8 cellular contexts compared by ENCODE assay signal in genomic region chr18:63322908-63323634, GRCh38. TPM values are rescaled to one million over a fixed set of nuclear protein-coding genes. Genes with fewer than 3 reads are reported as not detected.
DNase-seq lines count a peak whose midpoint lies in the region; ATAC-seq, FAIRE-seq and TF ChIP-seq lines count a peak whose summit lies in the region.

No MANE protein-coding gene starts in this region.

- H3K79me2 ChIP-seq in endothelial cell of umbilical vein (ENCODE audit: control insufficient read depth, insufficient read depth, low read length): no peaks in the 10 kb centered on the region

- H2AFZ ChIP-seq in endothelial cell of umbilical vein (ENCODE audit: low read depth, low read length): peak overlapping the region; percentile 37

- intact Hi-C loops in endothelial cell of umbilical vein (cut with micrococcal nuclease): loop anchor here (1.0 to 5.0 kb wide), 8 partner anchors 44 to 307 kb away; partner anchors contain the start of genes KDSR and VPS4B

- DNase-seq in COLO668 (lab: John Stamatoyannopoulos, UW; ENCODE audit: unreplicated experiment): peak; percentile 58
- peak; percentile 60 for DNase-seq in HFF-Myc (ENCODE audit: extremely low read depth, low read depth)
- peak; percentile 93 for DNase-seq in NCI-H69 (lab: John Stamatoyannopoulos, UW)
- DNase-seq in activated CD4-positive, alpha-beta T cell treated with anti-CD3 and anti-CD28 coated beads, Interleukin-2, amount 50 U/mL, for 48 hours: peak; percentile 47 to 65
- DNase-seq in endothelial cell of umbilical vein (ENCODE audit: low read depth, low spot score): peak; percentile 76
- DNase-seq in myocyte (ENCODE audit: low read depth): peak; percentile 79
- peak in 1 of 2 donors; percentile 47 for DNase-seq in upper lobe of left lung
- no peak for DNase-seq in GM19240 (ENCODE audit: insufficient read length, low spot score)

- no TSS peak for BruUV-seq in endothelial cell of umbilical vein (replicated peaks; lab: Mats Ljungman, UMichigan)

- TF ChIP-seq CTCF in HFF-Myc (IDR thresholded peaks at IDR 0.05; ENCODE audit: low read depth, low read length, missing control alignments): peak; percentile 77
- peak; percentile 62 to 67 for TF ChIP-seq CTCF in endothelial cell of umbilical vein (IDR thresholded peaks at IDR 0.05; ENCODE audit: extremely low read depth in 1 of 2, insufficient read depth in 1 of 2, low read depth in 1 of 2, low read length in 2 of 2)
- TF ChIP-seq CTCF in upper lobe of left lung (IDR thresholded peaks at IDR 0.05): peak; percentile 56 to 84 (median 75)

- CTCF ChIA-PET in endothelial cell of umbilical vein (lab: Charles Lee): interaction anchor here (0.6 to 6.9 kb wide), 29 partner anchors 9 to 314 kb away, joined by 3 to 176 read pairs (median 6); no protein-coding TSS in a partner anchor

- no peaks in the 10 kb centered on the region for H3K9me3 ChIP-seq in endothelial cell of umbilical vein (replicated peaks; ENCODE audit: control insufficient read depth, insufficient read depth, low read length)
- H3K9me3 ChIP-seq in upper lobe of left lung: no peaks in the 10 kb centered on the region

- no peak overlapping the region for H3K9ac ChIP-seq in endothelial cell of umbilical vein (replicated peaks; ENCODE audit: extremely low read depth, insufficient read depth, low read length)

- no peak overlapping the region for H3K4me2 ChIP-seq in endothelial cell of umbilical vein (ENCODE audit: insufficient read depth, low read length)

- no peak for TF ChIP-seq EP300 in upper lobe of left lung (IDR thresholded peaks at IDR 0.05)

- H3K4me3 ChIP-seq in HFF-Myc (replicated peaks; ENCODE audit: low read depth, low read length) (no peak overlapping the region), endothelial cell of umbilical vein (replicated peaks in 1 of 3; ENCODE audit: insufficient read depth in 1 of 3, low read depth in 1 of 3, low read length in 3 of 3) (no peak overlapping the region), upper lobe of left lung (no peak overlapping the region)

- H3K27me3 ChIP-seq in endothelial cell of umbilical vein (ENCODE audit: control insufficient read depth in 2 of 2, insufficient read depth in 2 of 2, low read length in 2 of 2): peaks cover 0 to 9% of the 10 kb centered on the region in 2 experiments
- H3K27me3 ChIP-seq in upper lobe of left lung: peaks cover 0 to 5% (median 2%) of the 10 kb centered on the region in 4 donors

- no peak for TF ChIP-seq POLR2A in endothelial cell of umbilical vein (IDR thresholded peaks at IDR 0.05; ENCODE audit: low read depth, low read length)
- TF ChIP-seq POLR2A in upper lobe of left lung (IDR thresholded peaks at IDR 0.05): no peak

- POLR2A ChIA-PET in endothelial cell of umbilical vein (lab: Charles Lee): no interaction called here

- ATAC-seq in upper lobe of left lung (ENCODE audit: low FRiP score in 2 of 2): peak in 1 of 2 donors; percentile 53

- no peaks in the 10 kb centered on the region for H3K9me1 ChIP-seq in endothelial cell of umbilical vein (replicated peaks; ENCODE audit: control insufficient read depth, extremely low read depth, insufficient read depth, low read length)

- no peaks in the 10 kb centered on the region for H4K20me1 ChIP-seq in endothelial cell of umbilical vein (replicated peaks; ENCODE audit: control insufficient read depth, extremely low read depth, insufficient read depth, low read length)

- FAIRE-seq in endothelial cell of umbilical vein (lab: Jason Lieb, UNC): peak; percentile 81

- no peaks in the 10 kb centered on the region for H3K36me3 ChIP-seq in endothelial cell of umbilical vein (ENCODE audit: control insufficient read depth in 2 of 2, extremely low read depth in 1 of 2, insufficient read depth in 2 of 2, low read length in 2 of 2)
- H3K36me3 ChIP-seq in upper lobe of left lung: no peaks in the 10 kb centered on the region

- dilution Hi-C loops in endothelial cell of umbilical vein (cut with MboI; ENCODE audit: extremely low pct_ligation_motif_present, low sequenced_read_pairs): no loop called here

- H3K27ac ChIP-seq in endothelial cell of umbilical vein (ENCODE audit: insufficient read depth, low read depth, low read length): no peak overlapping the region
- H3K27ac ChIP-seq in upper lobe of left lung: peak overlapping the region in 2 of 4 donors; percentile 16 to 32

- 28 to 30% methylated on average over 8 of the region's 8 CpGs for WGBS in upper lobe of left lung, 2 donors

- H3K4me1 ChIP-seq in endothelial cell of umbilical vein (ENCODE audit: control insufficient read depth, extremely low read depth, insufficient read depth, low read length) (peaks cover 20% of the 10 kb centered on the region), upper lobe of left lung (peaks cover 12 to 33% (median 25%) of the 10 kb centered on the region in 4 donors)

TF ChIP-seq in endothelial cell of umbilical vein, 7 proteins besides CTCF, POLR2A, EP300 and RAD21:
- no peak for TF ChIP-seq MYC (IDR thresholded peaks at IDR 0.05; ENCODE audit: low read depth, low read length)
- no peak for TF ChIP-seq POLR2AphosphoS5 (IDR thresholded peaks at IDR 0.05; ENCODE audit: insufficient read depth, low read depth, low read length)
- TF ChIP-seq JUN (IDR thresholded peaks at IDR 0.05; ENCODE audit: borderline replicate concordance, insufficient read depth, insufficient read length, low read depth): no peak
- peak; percentile 40 for TF ChIP-seq GATA2 (IDR thresholded peaks at IDR 0.05; ENCODE audit: insufficient read depth, insufficient read length, low read depth, low read length)
- TF ChIP-seq MAX (IDR thresholded peaks at IDR 0.05; ENCODE audit: insufficient read depth, insufficient read length): no peak
- TF ChIP-seq FOS (IDR thresholded peaks at IDR 0.05; ENCODE audit: borderline replicate concordance, insufficient read depth, low read length): no peak

RNA-seq across cellular contexts. Expression of gene BCL2, which starts 3.5 kb away (rescaled TPM):
- total RNA-seq in endothelial cell of umbilical vein (3.8 and 5.0 TPM in 2 replicates), myocyte (2.2 and 4.2 TPM in 2 replicates), upper lobe of left lung (10 to 100 TPM in 4 of 6 donors, 1 to 10 TPM in 2; 5.9 to 19.9 (median 11.4) TPM)
- polyA plus RNA-seq in endothelial cell of umbilical vein: 0.35 and 0.45 TPM in 2 replicates
- 0.52 and 0.61 TPM in 2 replicates for polyA plus RNA-seq in endothelial cell of umbilical vein (2011; cell fraction: cytosol; rRNA removed)
- 0.85 and 1.2 TPM in 2 replicates for polyA plus RNA-seq in endothelial cell of umbilical vein (2011; cell fraction: nucleus; rRNA removed)
- 0.63 and 0.94 TPM in 2 replicates for polyA plus RNA-seq in endothelial cell of umbilical vein (2012)
- 2.1 and 2.2 TPM in 2 replicates for polyA minus RNA-seq in endothelial cell of umbilical vein
- 4.8 TPM for polyA minus RNA-seq in endothelial cell of umbilical vein (2011; cell fraction: cytosol; rRNA and poly(A)+ RNA removed)
- 4.5 and 5.2 TPM in 2 replicates for polyA minus RNA-seq in endothelial cell of umbilical vein (2011; cell fraction: nucleus; rRNA and poly(A)+ RNA removed)
- 1.7 TPM for polyA plus RNA-seq in myocyte (2012)

RNA-seq across cellular contexts. Expression of gene KDSR, which starts 43.9 kb away (rescaled TPM):
- total RNA-seq in endothelial cell of umbilical vein: 40.6 and 43.1 TPM in 2 replicates
- polyA plus RNA-seq in endothelial cell of umbilical vein: 11.1 and 17.1 TPM in 2 replicates
- polyA plus RNA-seq in endothelial cell of umbilical vein (2011; cell fraction: cytosol; rRNA removed): 19.8 and 20.7 TPM in 2 replicates
- polyA plus RNA-seq in endothelial cell of umbilical vein (2011; cell fraction: nucleus; rRNA removed): 19.6 and 23.8 TPM in 2 replicates
- polyA plus RNA-seq in endothelial cell of umbilical vein (2012): 27.6 and 33.5 TPM in 2 replicates
- polyA minus RNA-seq in endothelial cell of umbilical vein: 39.5 and 42.8 TPM in 2 replicates
- 34.7 TPM for polyA minus RNA-seq in endothelial cell of umbilical vein (2011; cell fraction: cytosol; rRNA and poly(A)+ RNA removed)
- 34.2 and 40.8 TPM in 2 replicates for polyA minus RNA-seq in endothelial cell of umbilical vein (2011; cell fraction: nucleus; rRNA and poly(A)+ RNA removed)
- 32.8 and 42.3 TPM in 2 replicates for total RNA-seq in myocyte
- polyA plus RNA-seq in myocyte (2012): 33.2 TPM
- total RNA-seq in upper lobe of left lung: 10 to 100 TPM; 26.2 to 68.8 (median 45.2) TPM
